19 cellular contexts compared by ENCODE assay signal in the genomic region with DNA sequence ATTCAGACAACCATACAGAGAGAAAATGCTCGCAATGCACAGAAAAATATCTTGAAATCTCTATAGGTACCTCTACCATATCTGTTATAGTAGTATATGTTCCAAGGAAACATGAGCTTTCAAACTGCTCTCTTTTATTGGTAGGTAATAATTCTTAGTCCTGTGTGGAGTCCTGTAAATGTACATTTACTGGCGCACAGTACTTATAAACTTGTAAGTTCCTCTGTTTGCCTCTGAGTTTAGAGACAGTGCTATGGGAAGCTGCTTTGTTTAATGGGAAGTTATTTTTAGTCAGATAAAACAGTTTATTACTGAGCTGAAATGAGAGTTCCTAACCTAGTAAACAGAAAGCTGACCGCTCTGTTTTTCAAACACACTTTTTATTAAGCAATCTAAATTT. TPM values are rescaled to one million over a fixed set of nuclear protein-coding genes. Genes with fewer than 3 reads are reported as not detected.
DNase-seq lines count a peak whose midpoint lies in the region; ATAC-seq, FAIRE-seq and TF ChIP-seq lines count a peak whose summit lies in the region.
"Had no signal": no experiment of that assay in that cellular context is flagged by ENCODE, and none has a peak within 500 bp of the region (broad histone marks: within the 10 kb centered on the region; RNA-seq: fewer than 3 reads in every experiment).

No MANE protein-coding gene starts in this region.

- no peaks in the 10 kb centered on the region for H3K9me3 ChIP-seq in astrocyte (ENCODE audit: insufficient read depth, low read depth, low read length)
- no peaks in the 10 kb centered on the region for H3K9me3 ChIP-seq in WERI-Rb-1 (ENCODE audit: severe bottlenecking)
- H3K9me3 ChIP-seq: BE2C had no signal

- H3K27ac ChIP-seq in astrocyte (ENCODE audit: low read depth, low read length) (peak overlapping the region; percentile 53), WERI-Rb-1 (no peak overlapping the region)
- H3K27ac ChIP-seq: C4-2B had no signal

- H3K36me3 Mint-ChIP-seq in HFFc6 (ENCODE audit: low read depth) (peaks cover 30% of the 10 kb centered on the region), astrocyte (ENCODE audit: low read depth, unreplicated experiment) (peaks cover 18% of the 10 kb centered on the region)

- intact Hi-C loops in left colon (cut with DNase I, micrococcal nuclease), result no loop called here

- H2AFZ ChIP-seq in astrocyte (ENCODE audit: low read depth, low read length), result no peak overlapping the region

- H3K36me3 ChIP-seq in astrocyte (ENCODE audit: insufficient read depth, low read length) (peaks cover 5% of the 10 kb centered on the region), WERI-Rb-1 (peaks cover 6% of the 10 kb centered on the region; the same call in 1 of the 2 replicates)
- H3K36me3 ChIP-seq: BE2C had no signal

- H3K9me3 Mint-ChIP-seq in HFFc6, result no peaks in the 10 kb centered on the region
- peaks cover 2% of the 10 kb centered on the region for H3K9me3 Mint-ChIP-seq in astrocyte (ENCODE audit: unreplicated experiment)
- H3K9me3 Mint-ChIP-seq: CD4-positive, alpha-beta memory T cell; IgD-negative memory B cell had no signal

- H3K27ac Mint-ChIP-seq in HFFc6 (peak overlapping the region; percentile 18), astrocyte (ENCODE audit: unreplicated experiment) (no peak overlapping the region)
- H3K27ac Mint-ChIP-seq: IgD-negative memory B cell had no signal

- no peak overlapping the region for H3K4me2 ChIP-seq in astrocyte (ENCODE audit: low read length)

- no peak overlapping the region for H3K9ac ChIP-seq in astrocyte (ENCODE audit: low read length)

- H3K4me1 Mint-ChIP-seq in HFFc6 (ENCODE audit: low read depth) (peaks cover 75% of the 10 kb centered on the region), astrocyte (ENCODE audit: low read depth, unreplicated experiment) (peaks cover 24% of the 10 kb centered on the region)
- H3K4me1 Mint-ChIP-seq: IgD-negative memory B cell had no signal

- H3K4me3 ChIP-seq in astrocyte (ENCODE audit: insufficient read depth, low read depth, low read length), result no peak overlapping the region
- no peak overlapping the region for H3K4me3 ChIP-seq in WERI-Rb-1 (ENCODE audit: low read depth, low read length)

- H3K27me3 ChIP-seq in astrocyte (ENCODE audit: insufficient read depth, low read length), result no peaks in the 10 kb centered on the region
- no peaks in the 10 kb centered on the region for H3K27me3 ChIP-seq in WERI-Rb-1 (ENCODE audit: insufficient read depth, low read depth, severe bottlenecking)
- H3K27me3 ChIP-seq: BE2C had no signal

- no peak for TF ChIP-seq CTCF in HFFc6 (IDR thresholded peaks at IDR 0.05)
- TF ChIP-seq CTCF in astrocyte (IDR thresholded peaks at IDR 0.05; ENCODE audit: insufficient read depth, low read depth, low read length), result no peak
- no peak for TF ChIP-seq CTCF in WERI-Rb-1 (IDR thresholded peaks at IDR 0.05; ENCODE audit: low read depth, low read length)

- H3K4me1 ChIP-seq in astrocyte (ENCODE audit: insufficient read depth, low read length), result peaks cover 21% of the 10 kb centered on the region
- H3K4me1 ChIP-seq: BE2C had no signal

- H3K27me3 Mint-ChIP-seq in HFFc6 (ENCODE audit: insufficient read depth) (no peaks in the 10 kb centered on the region), astrocyte (ENCODE audit: low read depth, unreplicated experiment) (no peaks in the 10 kb centered on the region)
- H3K27me3 Mint-ChIP-seq: CD4-positive, alpha-beta memory T cell; IgD-negative memory B cell had no signal

- FAIRE-seq in astrocyte (lab: Jason Lieb, UNC), result no peak
- FAIRE-seq: A204.1, D721Med, G401.6, GM12891 had no signal

- H4K20me1 ChIP-seq in astrocyte (ENCODE audit: insufficient read depth, low read length), result no peaks in the 10 kb centered on the region

- peak; percentile 78 for ATAC-seq in left colon
- no peak for ATAC-seq in GM21528 (IDR thresholded peaks at IDR 0.05; ENCODE audit: low FRiP score, unreplicated experiment)
- ATAC-seq in HG03280 (IDR thresholded peaks at IDR 0.05; ENCODE audit: unreplicated experiment), result no peak
- no peak for ATAC-seq in GM21515 (IDR thresholded peaks at IDR 0.05; ENCODE audit: unreplicated experiment)

- no peak overlapping the region for H3K4me3 Mint-ChIP-seq in HFFc6
- H3K4me3 Mint-ChIP-seq in astrocyte (ENCODE audit: unreplicated experiment), result no peak overlapping the region
- H3K4me3 Mint-ChIP-seq: CD4-positive, alpha-beta memory T cell; IgD-negative memory B cell had no signal

- no peaks in the 10 kb centered on the region for H3K79me2 ChIP-seq in astrocyte (ENCODE audit: insufficient read depth, low read length)

- DNase-seq in HFFc6 (no peak), astrocyte (ENCODE audit: low read depth) (no peak), left colon (no peak), WERI-Rb-1 (no peak)
- DNase-seq: BE2C; CD4-positive, alpha-beta memory T cell; DMS153; DMS79 treated with DMSO at 0.1 percent for 48 hours; EL; HCEC 1CT had no signal

RNA-seq across cellular contexts. Expression of gene CCDC93, which starts 52.7 kb away (rescaled TPM):
- 10 to 100 TPM; 13.4 to 17.2 (median 14.4) TPM for total RNA-seq in HFFc6 (2021; fragmentation: NEBNext Ultra II Directional; extraction: Animal tissue kit (Norgen Biotek cat#: 25700))
- total RNA-seq in astrocyte (28.7 and 29.1 TPM in 2 replicates), left colon (10 to 100 TPM; 41.7 to 44.3 TPM)
